19 cellular contexts compared by ENCODE assay signal in the genomic region with DNA sequence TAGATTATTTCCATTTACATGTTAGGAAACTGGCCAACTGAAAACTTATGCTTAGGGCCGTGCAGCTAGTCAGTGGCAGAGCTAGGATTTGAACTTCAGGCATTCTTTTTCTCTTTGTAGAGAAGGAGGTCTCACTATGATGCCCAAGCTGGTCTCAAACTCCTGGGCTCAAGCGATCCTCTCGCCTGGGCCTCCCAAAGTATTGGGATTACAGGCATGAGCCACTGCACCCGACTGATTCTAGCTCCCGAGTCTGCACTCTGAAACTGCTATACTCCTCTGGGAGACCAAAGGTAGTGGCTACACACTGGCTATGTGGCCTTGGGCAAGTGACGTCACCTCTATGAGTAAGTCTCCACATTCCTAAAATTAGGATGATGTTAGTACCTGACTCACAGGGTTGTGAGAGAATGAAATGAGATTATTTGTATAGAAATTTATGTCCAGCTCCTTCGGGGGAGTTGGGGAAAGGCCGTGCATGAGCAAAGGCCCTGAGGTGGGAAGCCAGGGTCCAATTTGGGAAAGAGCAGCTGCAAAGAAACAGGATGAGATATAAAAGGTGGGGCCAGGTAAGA. TPM values are rescaled to one million over a fixed set of nuclear protein-coding genes. Genes with fewer than 3 reads are reported as not detected.
DNase-seq lines count a peak whose midpoint lies in the region; ATAC-seq, FAIRE-seq and TF ChIP-seq lines count a peak whose summit lies in the region.
"Had no signal": no experiment of that assay in that cellular context is flagged by ENCODE, and none has a peak within 500 bp of the region (broad histone marks: within the 10 kb centered on the region; RNA-seq: fewer than 3 reads in every experiment).

No MANE protein-coding gene starts in this region.

- no peaks in the 10 kb centered on the region for H3K9me3 ChIP-seq in HepG2 (ENCODE audit: low read length)
- H3K9me3 ChIP-seq: SJCRH30, tibial nerve had no signal

- FAIRE-seq in HepG2 (lab: Jason Lieb, UNC), result peak; percentile 21
- FAIRE-seq: TTC549 had no signal

- TF ChIP-seq CTCF in brain microvascular endothelial cell (IDR thresholded peaks at IDR 0.05; ENCODE audit: low read depth, low read length, missing control alignments) (no peak), HepG2 (CRISPR knock-in tag; IDR thresholded peaks at IDR 0.05) (no peak)

- BruUV-seq in HepG2 (replicated peaks; lab: Mats Ljungman, UMichigan), result no TSS peak

- no peak overlapping the region for H3K27ac Mint-ChIP-seq in activated naive CD4-positive, alpha-beta T cell treated with anti-CD3 and anti-CD28 coated beads, Interleukin-2, amount 50 U/mL, for 72 hours
- H3K27ac Mint-ChIP-seq: activated CD4-positive, alpha-beta memory T cell treated with anti-CD3 and anti-CD28 coated beads for 36 hours; activated T-helper 2 cell treated with anti-CD3 and anti-CD28 coated beads, Interferon-gamma antibody, Interleukin-2, Interleukin-4, amounts not matched to agents 10 μg/mL and 5 μg/mL and 100 μg/mL, durations not matched to agents 14 hours and 24 hours and 36 hours; CD4-positive, CD25-positive, alpha-beta regulatory T cell had no signal

- peak; percentile 67 for ATAC-seq in HepG2
- ATAC-seq in activated naive CD4-positive, alpha-beta T cell treated with anti-CD3 and anti-CD28 coated beads, Interleukin-2, amount 50 U/mL, for 72 hours, result no peak
- ATAC-seq in GM21825 (IDR thresholded peaks at IDR 0.05; ENCODE audit: unreplicated experiment), result no peak
- ATAC-seq in HG03457 (IDR thresholded peaks at IDR 0.05; ENCODE audit: unreplicated experiment), result no peak

- no peak overlapping the region for H3K27ac ChIP-seq in brain microvascular endothelial cell
- H3K27ac ChIP-seq in HepG2 (ENCODE audit: extremely low read length, insufficient read depth, low read length), result peak overlapping the region; percentile 21
- H3K27ac ChIP-seq: KMS-11, SJCRH30, tibial nerve had no signal

- peaks cover 0 to under 1% of the 10 kb centered on the region in 2 donors for H3K9me3 Mint-ChIP-seq in activated naive CD4-positive, alpha-beta T cell treated with anti-CD3 and anti-CD28 coated beads, Interleukin-2, amount 50 U/mL, for 72 hours
- H3K9me3 Mint-ChIP-seq: activated CD4-positive, alpha-beta memory T cell treated with anti-CD3 and anti-CD28 coated beads for 36 hours; activated T-helper 2 cell treated with anti-CD3 and anti-CD28 coated beads, Interferon-gamma antibody, Interleukin-2, Interleukin-4, amounts not matched to agents 10 μg/mL and 5 μg/mL and 100 μg/mL, durations not matched to agents 14 hours and 24 hours and 36 hours; CD4-positive, CD25-positive, alpha-beta regulatory T cell had no signal

- no peaks in the 10 kb centered on the region for H3K79me2 ChIP-seq in HepG2 (ENCODE audit: insufficient read depth, low read length)

- no peak overlapping the region for H3K4me3 ChIP-seq in brain microvascular endothelial cell (ENCODE audit: low read depth, low read length)
- H3K4me3 ChIP-seq in HepG2 (replicated peaks in 1 of 3; ENCODE audit: insufficient read depth in 1 of 3, low read depth in 2 of 3, low read length in 3 of 3), result no peak overlapping the region
- H3K4me3 ChIP-seq: SJCRH30, tibial nerve had no signal

- no peaks in the 10 kb centered on the region for H3K36me3 Mint-ChIP-seq in activated naive CD4-positive, alpha-beta T cell treated with anti-CD3 and anti-CD28 coated beads, Interleukin-2, amount 50 U/mL, for 72 hours
- H3K36me3 Mint-ChIP-seq: activated CD4-positive, alpha-beta memory T cell treated with anti-CD3 and anti-CD28 coated beads for 36 hours; CD4-positive, CD25-positive, alpha-beta regulatory T cell; naive B cell had no signal

- POLR2A ChIA-PET in HepG2 (lab: Yijun Ruan, JAX), result interaction anchor here (1.0 to 8.8 kb wide), 12 partner anchors 9 to 64 kb away, joined by 4 to 164 read pairs (median 10); a partner anchor contains a TSS

- CTCF ChIA-PET in HepG2 (lab: Yijun Ruan, JAX; ENCODE audit: low intra/inter-chr PET ratio, low total read pairs), result no interaction called here

- peak in 1 of 2 experiments; percentile 59; a peak in 2 of 4 replicates for TF ChIP-seq POLR2A in HepG2 (IDR thresholded peaks at IDR 0.05; ENCODE audit: insufficient read depth in 1 of 2, low read depth in 2 of 2, low read length in 2 of 2)

- no peak overlapping the region for H2AFZ ChIP-seq in HepG2 (ENCODE audit: low read length)

- no peaks in the 10 kb centered on the region for H4K20me1 ChIP-seq in HepG2 (ENCODE audit: insufficient read depth, low read length)

- peak; percentile 94 for DNase-seq in EH (ENCODE audit: low read depth)
- DNase-seq in NCI-H226, result peak; percentile 77
- peak; percentile 72 for DNase-seq in brain microvascular endothelial cell
- peak; percentile 87 for DNase-seq in HepG2 (ENCODE audit: low spot score)
- no peak for DNase-seq in activated naive CD4-positive, alpha-beta T cell treated with anti-CD3 and anti-CD28 coated beads, Interleukin-2, amount 50 U/mL, for 72 hours (ENCODE audit: low spot score in 2 of 2)
- DNase-seq in COLO668 (lab: John Stamatoyannopoulos, UW; ENCODE audit: unreplicated experiment), result no peak
- DNase-seq: activated CD4-positive, alpha-beta memory T cell treated with anti-CD3 and anti-CD28 coated beads for 36 hours; CD4-positive, CD25-positive, alpha-beta regulatory T cell; effector memory CD4-positive, alpha-beta T cell; naive B cell; NCI-H2029; NCI-H774 had no signal

- peaks cover 6% of the 10 kb centered on the region for H3K36me3 ChIP-seq in brain microvascular endothelial cell (replicated peaks)
- no peaks in the 10 kb centered on the region for H3K36me3 ChIP-seq in HepG2 (replicated peaks in 1 of 2; ENCODE audit: control insufficient read depth in 1 of 2, insufficient read depth in 2 of 2, low read length in 2 of 2)

- TF ChIP-seq RAD21 in HepG2 (CRISPR knock-in tag; IDR thresholded peaks at IDR 0.05), result no peak

- peaks cover 50% of the 10 kb centered on the region for H3K4me1 ChIP-seq in HepG2 (ENCODE audit: insufficient read depth, low read length)

- intact Hi-C loops in HepG2 (cut with micrococcal nuclease; ENCODE audit: unreplicated experiment), result loop anchor here (1.0 kb wide), 1 partner anchor 14 kb away; a partner anchor contains a TSS

- H3K27me3 ChIP-seq in brain microvascular endothelial cell (replicated peaks) (no peaks in the 10 kb centered on the region), HepG2 (ENCODE audit: control insufficient read depth in 1 of 2, insufficient read depth in 2 of 2, low read length in 2 of 2) (no peaks in the 10 kb centered on the region)
- H3K27me3 ChIP-seq: SJCRH30, tibial nerve had no signal

- in situ Hi-C loops in brain microvascular endothelial cell (cut with HindIII; ENCODE audit: low pct_ligation_motif_present, low sequenced_read_pairs) (no loop called here), HepG2 (cut with HindIII; ENCODE audit: extremely low pct_ligation_motif_present, low pct_unique_long_range_greater_than_20kb) (no loop called here)

- H3K9ac ChIP-seq in HepG2 (ENCODE audit: insufficient read depth, low read depth, low read length), result no peak overlapping the region
- H3K9ac ChIP-seq: KMS-11 had no signal

- 37% methylated on average over 8 of the region's 8 CpGs for WGBS in HepG2 (ENCODE audit: low lambda C conversion rate)

- peak overlapping the region; percentile 4; the same call in 1 of the 2 replicates for H3K4me2 ChIP-seq in HepG2 (ENCODE audit: low read depth, low read length)
- H3K4me2 ChIP-seq: KMS-11 had no signal

- TF ChIP-seq EP300 in HepG2 (IDR thresholded peaks at IDR 0.05; ENCODE audit: low read depth in 2 of 2, low read length in 2 of 2) (no peak), HepG2 (CRISPR knock-in tag; IDR thresholded peaks at IDR 0.05; ENCODE audit: borderline replicate concordance) (no peak)

RNA-seq across cellular contexts. Expression of a gene that starts 6.4 kb away (rescaled TPM):
- 7.0 and 16.9 TPM in 2 replicates for total RNA-seq in HepG2 (2016; rRNA removed; fragmentation: Illumina TruSeq; extraction: Trizol)
- 3.6 and 5.4 TPM in 2 replicates for total RNA-seq in HepG2 (2016; cell fraction: cytosol; rRNA removed; fragmentation: Illumina TruSeq; extraction: Trizol; ENCODE audit: low read depth)
- 5.7 and 18.2 TPM in 2 replicates for total RNA-seq in HepG2 (2016; cell fraction: insoluble cytoplasmic fraction; rRNA removed; fragmentation: Illumina TruSeq; extraction: Trizol)
- 6.1 and 6.9 TPM in 2 replicates for total RNA-seq in HepG2 (2016; cell fraction: membrane; rRNA removed; fragmentation: Illumina TruSeq; extraction: Trizol)
- 18.3 and 22.2 TPM in 2 replicates for total RNA-seq in HepG2 (2016; cell fraction: nucleus; rRNA removed; fragmentation: Illumina TruSeq; extraction: Trizol)
- polyA plus RNA-seq in HepG2 (2011; rRNA removed), result 28.6 and 30.7 TPM in 2 replicates
- polyA plus RNA-seq in HepG2 (2011; cell fraction: cytosol; rRNA removed), result 26.4 and 36.2 TPM in 2 replicates
- polyA plus RNA-seq in HepG2 (2011; cell fraction: nucleus; rRNA removed), result 25.4 and 33.0 TPM in 2 replicates
- polyA plus RNA-seq in HepG2 (2012), result 13.5 and 20.7 TPM in 2 replicates
- polyA plus RNA-seq in HepG2 (2016; cell fraction: cytosol; fragmentation: Illumina TruSeq; extraction: Trizol; ENCODE audit: low read depth), result 6.3 and 6.9 TPM in 2 replicates
- polyA plus RNA-seq in HepG2 (2016; cell fraction: insoluble cytoplasmic fraction; fragmentation: Illumina TruSeq; extraction: Trizol; ENCODE audit: low read depth), result 7.2 and 10.5 TPM in 2 replicates
- polyA plus RNA-seq in HepG2 (2016; cell fraction: membrane; fragmentation: Illumina TruSeq; extraction: Trizol; ENCODE audit: low read depth), result 7.7 and 8.9 TPM in 2 replicates
- polyA plus RNA-seq in HepG2 (2016; cell fraction: nucleus; fragmentation: Illumina TruSeq; extraction: Trizol; ENCODE audit: insufficient read depth, low read depth), result 31.7 and 37.7 TPM in 2 replicates
- 3.3 and 51.4 TPM in 2 replicates for polyA minus RNA-seq in HepG2 (2011; rRNA and poly(A)+ RNA removed; ENCODE audit: low replicate concordance)
- 17.1 and 20.1 TPM in 2 replicates for polyA minus RNA-seq in HepG2 (2011; cell fraction: cytosol; rRNA and poly(A)+ RNA removed)
- 8.1 and 10.7 TPM in 2 replicates for polyA minus RNA-seq in HepG2 (2011; cell fraction: nucleus; rRNA and poly(A)+ RNA removed)
- 10 to 100 TPM; 11.0 to 12.9 TPM for total RNA-seq in activated naive CD4-positive, alpha-beta T cell treated with anti-CD3 and anti-CD28 coated beads, Interleukin-2, amount 50 U/mL, for 72 hours

RNA-seq across cellular contexts. Expression of a gene that starts 14.5 kb away (rescaled TPM):
- total RNA-seq in HepG2 (2016; rRNA removed; fragmentation: Illumina TruSeq; extraction: Trizol), result 63.8 and 202 TPM in 2 replicates
- 83.9 and 87.3 TPM in 2 replicates for total RNA-seq in HepG2 (2016; cell fraction: cytosol; rRNA removed; fragmentation: Illumina TruSeq; extraction: Trizol; ENCODE audit: low read depth)
- 57.2 and 212 TPM in 2 replicates for total RNA-seq in HepG2 (2016; cell fraction: insoluble cytoplasmic fraction; rRNA removed; fragmentation: Illumina TruSeq; extraction: Trizol)
- total RNA-seq in HepG2 (2016; cell fraction: membrane; rRNA removed; fragmentation: Illumina TruSeq; extraction: Trizol), result 50.4 and 53.1 TPM in 2 replicates
- 213 and 263 TPM in 2 replicates for total RNA-seq in HepG2 (2016; cell fraction: nucleus; rRNA removed; fragmentation: Illumina TruSeq; extraction: Trizol)
- polyA plus RNA-seq in HepG2 (2011; rRNA removed), result 222 and 231 TPM in 2 replicates
- 240 and 265 TPM in 2 replicates for polyA plus RNA-seq in HepG2 (2011; cell fraction: cytosol; rRNA removed)
- 851 and 910 TPM in 2 replicates for polyA plus RNA-seq in HepG2 (2011; cell fraction: nucleus; rRNA removed)
- polyA plus RNA-seq in HepG2 (2012), result 102 and 105 TPM in 2 replicates
- polyA plus RNA-seq in HepG2 (2016; cell fraction: cytosol; fragmentation: Illumina TruSeq; extraction: Trizol; ENCODE audit: low read depth), result 37.4 and 39.2 TPM in 2 replicates
- polyA plus RNA-seq in HepG2 (2016; cell fraction: insoluble cytoplasmic fraction; fragmentation: Illumina TruSeq; extraction: Trizol; ENCODE audit: low read depth), result 82.4 and 101 TPM in 2 replicates
- polyA plus RNA-seq in HepG2 (2016; cell fraction: membrane; fragmentation: Illumina TruSeq; extraction: Trizol; ENCODE audit: low read depth), result 45.6 and 51.6 TPM in 2 replicates
- 573 and 587 TPM in 2 replicates for polyA plus RNA-seq in HepG2 (2016; cell fraction: nucleus; fragmentation: Illumina TruSeq; extraction: Trizol; ENCODE audit: insufficient read depth, low read depth)
- polyA minus RNA-seq in HepG2 (2011; rRNA and poly(A)+ RNA removed; ENCODE audit: low replicate concordance), result 289 and 410 TPM in 2 replicates
- polyA minus RNA-seq in HepG2 (2011; cell fraction: cytosol; rRNA and poly(A)+ RNA removed), result 109 and 118 TPM in 2 replicates
- 292 and 323 TPM in 2 replicates for polyA minus RNA-seq in HepG2 (2011; cell fraction: nucleus; rRNA and poly(A)+ RNA removed)
- 10 to 100 TPM; 55.6 to 98.5 TPM for total RNA-seq in activated naive CD4-positive, alpha-beta T cell treated with anti-CD3 and anti-CD28 coated beads, Interleukin-2, amount 50 U/mL, for 72 hours

RNA-seq across cellular contexts. Expression of a gene that starts 14.6 kb away (rescaled TPM):
- 4.1 and 9.7 TPM in 2 replicates for total RNA-seq in HepG2 (2016; rRNA removed; fragmentation: Illumina TruSeq; extraction: Trizol)
- 6.7 and 8.8 TPM in 2 replicates for total RNA-seq in HepG2 (2016; cell fraction: cytosol; rRNA removed; fragmentation: Illumina TruSeq; extraction: Trizol; ENCODE audit: low read depth)
- 6.0 and 9.5 TPM in 2 replicates for total RNA-seq in HepG2 (2016; cell fraction: insoluble cytoplasmic fraction; rRNA removed; fragmentation: Illumina TruSeq; extraction: Trizol)
- 7.3 and 9.1 TPM in 2 replicates for total RNA-seq in HepG2 (2016; cell fraction: membrane; rRNA removed; fragmentation: Illumina TruSeq; extraction: Trizol)
- total RNA-seq in HepG2 (2016; cell fraction: nucleus; rRNA removed; fragmentation: Illumina TruSeq; extraction: Trizol), result 14.4 and 18.5 TPM in 2 replicates
- 7.2 and 12.2 TPM in 2 replicates for polyA plus RNA-seq in HepG2 (2011; rRNA removed)
- 3.7 and 6.3 TPM in 2 replicates for polyA plus RNA-seq in HepG2 (2011; cell fraction: cytosol; rRNA removed)
- polyA plus RNA-seq in HepG2 (2011; cell fraction: nucleus; rRNA removed), result 57.9 and 58.9 TPM in 2 replicates
- polyA plus RNA-seq in HepG2 (2012), result 4.2 and 4.6 TPM in 2 replicates
- polyA plus RNA-seq in HepG2 (2016; cell fraction: cytosol; fragmentation: Illumina TruSeq; extraction: Trizol; ENCODE audit: low read depth), result 4.1 and 4.3 TPM in 2 replicates
- 4.2 and 4.9 TPM in 2 replicates for polyA plus RNA-seq in HepG2 (2016; cell fraction: insoluble cytoplasmic fraction; fragmentation: Illumina TruSeq; extraction: Trizol; ENCODE audit: low read depth)
- 3.9 and 4.0 TPM in 2 replicates for polyA plus RNA-seq in HepG2 (2016; cell fraction: membrane; fragmentation: Illumina TruSeq; extraction: Trizol; ENCODE audit: low read depth)
- 18.5 and 19.4 TPM in 2 replicates for polyA plus RNA-seq in HepG2 (2016; cell fraction: nucleus; fragmentation: Illumina TruSeq; extraction: Trizol; ENCODE audit: insufficient read depth, low read depth)
- polyA minus RNA-seq in HepG2 (2011; rRNA and poly(A)+ RNA removed; ENCODE audit: low replicate concordance), result 1.3 and 16.0 TPM in 2 replicates
- polyA minus RNA-seq in HepG2 (2011; cell fraction: cytosol; rRNA and poly(A)+ RNA removed), result 1.9 and 2.1 TPM in 2 replicates
- polyA minus RNA-seq in HepG2 (2011; cell fraction: nucleus; rRNA and poly(A)+ RNA removed), result 24.2 and 27.4 TPM in 2 replicates
- 1 to 10 TPM; 1.5 to 3.4 TPM for total RNA-seq in activated naive CD4-positive, alpha-beta T cell treated with anti-CD3 and anti-CD28 coated beads, Interleukin-2, amount 50 U/mL, for 72 hours

RNA-seq across cellular contexts. Expression of a gene that starts 18.2 kb away (rescaled TPM):
- 3.3 and 7.6 TPM in 2 replicates for total RNA-seq in HepG2 (2016; rRNA removed; fragmentation: Illumina TruSeq; extraction: Trizol)
- 0.35 and 0.40 TPM in 2 replicates for total RNA-seq in HepG2 (2016; cell fraction: cytosol; rRNA removed; fragmentation: Illumina TruSeq; extraction: Trizol; ENCODE audit: low read depth)
- 2.3 and 8.1 TPM in 2 replicates for total RNA-seq in HepG2 (2016; cell fraction: insoluble cytoplasmic fraction; rRNA removed; fragmentation: Illumina TruSeq; extraction: Trizol)
- 2.3 TPM in 2 replicates for total RNA-seq in HepG2 (2016; cell fraction: membrane; rRNA removed; fragmentation: Illumina TruSeq; extraction: Trizol)
- total RNA-seq in HepG2 (2016; cell fraction: nucleus; rRNA removed; fragmentation: Illumina TruSeq; extraction: Trizol), result 13.0 and 19.1 TPM in 2 replicates
- 4.8 and 8.9 TPM in 2 replicates for polyA plus RNA-seq in HepG2 (2011; rRNA removed)
- polyA plus RNA-seq in HepG2 (2011; cell fraction: cytosol; rRNA removed), result 1.8 and 3.7 TPM in 2 replicates
- polyA plus RNA-seq in HepG2 (2011; cell fraction: nucleus; rRNA removed), result 44.5 and 49.8 TPM in 2 replicates
- 2.1 and 3.2 TPM in 2 replicates for polyA plus RNA-seq in HepG2 (2012)
- polyA plus RNA-seq in HepG2 (2016; cell fraction: cytosol; fragmentation: Illumina TruSeq; extraction: Trizol; ENCODE audit: low read depth), result 0.34 and 0.51 TPM in 2 replicates
- 1.0 and 1.7 TPM in 2 replicates for polyA plus RNA-seq in HepG2 (2016; cell fraction: insoluble cytoplasmic fraction; fragmentation: Illumina TruSeq; extraction: Trizol; ENCODE audit: low read depth)
- 0.37 and 1.7 TPM in 2 replicates for polyA plus RNA-seq in HepG2 (2016; cell fraction: membrane; fragmentation: Illumina TruSeq; extraction: Trizol; ENCODE audit: low read depth)
- polyA plus RNA-seq in HepG2 (2016; cell fraction: nucleus; fragmentation: Illumina TruSeq; extraction: Trizol; ENCODE audit: insufficient read depth, low read depth), result 23.9 and 34.2 TPM in 2 replicates
- polyA minus RNA-seq in HepG2 (2011; rRNA and poly(A)+ RNA removed; ENCODE audit: low replicate concordance), result 3.0 and 7.4 TPM in 2 replicates
- polyA minus RNA-seq in HepG2 (2011; cell fraction: cytosol; rRNA and poly(A)+ RNA removed), result 1.8 and 2.4 TPM in 2 replicates
- polyA minus RNA-seq in HepG2 (2011; cell fraction: nucleus; rRNA and poly(A)+ RNA removed), result 19.0 and 20.9 TPM in 2 replicates
- 1 to 10 TPM in 1 of 2 donors, under 1 TPM in 1; 0.64 to 1.8 TPM for total RNA-seq in activated naive CD4-positive, alpha-beta T cell treated with anti-CD3 and anti-CD28 coated beads, Interleukin-2, amount 50 U/mL, for 72 hours
- polyA plus RNA-seq: CD4-positive, CD25-positive, alpha-beta regulatory T cell had no signal

RNA-seq across cellular contexts. Expression of a gene that starts 24.6 kb away (rescaled TPM):
- total RNA-seq in HepG2 (2016; rRNA removed; fragmentation: Illumina TruSeq; extraction: Trizol), result 11.7 and 16.5 TPM in 2 replicates
- total RNA-seq in HepG2 (2016; cell fraction: cytosol; rRNA removed; fragmentation: Illumina TruSeq; extraction: Trizol; ENCODE audit: low read depth), result 3.2 and 3.6 TPM in 2 replicates
- total RNA-seq in HepG2 (2016; cell fraction: insoluble cytoplasmic fraction; rRNA removed; fragmentation: Illumina TruSeq; extraction: Trizol), result 12.7 and 15.4 TPM in 2 replicates
- 11.0 and 11.3 TPM in 2 replicates for total RNA-seq in HepG2 (2016; cell fraction: membrane; rRNA removed; fragmentation: Illumina TruSeq; extraction: Trizol)
- total RNA-seq in HepG2 (2016; cell fraction: nucleus; rRNA removed; fragmentation: Illumina TruSeq; extraction: Trizol), result 5.7 and 7.6 TPM in 2 replicates
- 9.0 and 9.5 TPM in 2 replicates for polyA plus RNA-seq in HepG2 (2011; rRNA removed)
- 7.0 and 7.5 TPM in 2 replicates for polyA plus RNA-seq in HepG2 (2011; cell fraction: cytosol; rRNA removed)
- 12.5 and 14.3 TPM in 2 replicates for polyA plus RNA-seq in HepG2 (2011; cell fraction: nucleus; rRNA removed)
- 10.5 and 11.2 TPM in 2 replicates for polyA plus RNA-seq in HepG2 (2012)
- polyA plus RNA-seq in HepG2 (2016; cell fraction: cytosol; fragmentation: Illumina TruSeq; extraction: Trizol; ENCODE audit: low read depth), result 2.1 TPM in 2 replicates
- 13.3 and 15.8 TPM in 2 replicates for polyA plus RNA-seq in HepG2 (2016; cell fraction: insoluble cytoplasmic fraction; fragmentation: Illumina TruSeq; extraction: Trizol; ENCODE audit: low read depth)
- 5.7 and 6.2 TPM in 2 replicates for polyA plus RNA-seq in HepG2 (2016; cell fraction: membrane; fragmentation: Illumina TruSeq; extraction: Trizol; ENCODE audit: low read depth)
- 12.4 and 13.9 TPM in 2 replicates for polyA plus RNA-seq in HepG2 (2016; cell fraction: nucleus; fragmentation: Illumina TruSeq; extraction: Trizol; ENCODE audit: insufficient read depth, low read depth)
- polyA minus RNA-seq in HepG2 (2011; rRNA and poly(A)+ RNA removed; ENCODE audit: low replicate concordance), result 41.6 and 51.8 TPM in 2 replicates
- polyA minus RNA-seq in HepG2 (2011; cell fraction: cytosol; rRNA and poly(A)+ RNA removed), result 12.9 and 15.0 TPM in 2 replicates
- 10.4 and 12.7 TPM in 2 replicates for polyA minus RNA-seq in HepG2 (2011; cell fraction: nucleus; rRNA and poly(A)+ RNA removed)
- total RNA-seq in activated naive CD4-positive, alpha-beta T cell treated with anti-CD3 and anti-CD28 coated beads, Interleukin-2, amount 50 U/mL, for 72 hours, result 10 to 100 TPM; 11.3 to 11.9 TPM

Comparison
In these comparisons a context has a peak if more than half of its experiments do, and no peak if none do; other contexts are left out.
1. DNase-seq: peak in EH (single experiment), NCI-H226 (single experiment), brain microvascular endothelial cell (single experiment) and HepG2 (single experiment); none in activated naive CD4-positive, alpha-beta T cell treated with anti-CD3 and anti-CD28 coated beads, Interleukin-2, amount 50 U/mL, for 72 hours (0 of 2) and COLO668 (single experiment).